In the genomic region with DNA sequence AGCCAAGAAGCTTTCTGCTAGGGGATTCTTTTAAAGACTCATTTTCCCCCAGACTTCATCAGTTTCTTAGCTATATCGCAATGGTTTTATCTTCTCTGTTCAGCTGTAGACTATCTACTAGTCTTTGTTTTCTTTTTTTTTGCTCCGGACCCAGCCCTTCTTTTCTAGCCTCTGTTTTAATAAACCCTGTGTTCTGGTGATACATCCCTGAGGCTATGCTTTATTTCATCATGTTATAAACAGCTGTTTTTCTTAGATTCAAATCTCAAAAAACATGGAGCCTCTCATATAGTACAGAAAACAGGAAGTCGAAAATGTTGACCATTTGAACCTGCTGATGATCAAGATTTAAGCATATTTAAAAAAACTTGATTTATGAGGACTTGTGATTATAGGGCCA, we compare ENCODE assay signal across 1 cellular context.
TF ChIP-seq lines count a peak whose summit lies in the region.

No MANE protein-coding gene starts in this region.

TF ChIP-seq in K562, 482 proteins besides CTCF, POLR2A, EP300 and RAD21 (continued from another document and continues in another):
- TF ChIP-seq, protein P1, sequence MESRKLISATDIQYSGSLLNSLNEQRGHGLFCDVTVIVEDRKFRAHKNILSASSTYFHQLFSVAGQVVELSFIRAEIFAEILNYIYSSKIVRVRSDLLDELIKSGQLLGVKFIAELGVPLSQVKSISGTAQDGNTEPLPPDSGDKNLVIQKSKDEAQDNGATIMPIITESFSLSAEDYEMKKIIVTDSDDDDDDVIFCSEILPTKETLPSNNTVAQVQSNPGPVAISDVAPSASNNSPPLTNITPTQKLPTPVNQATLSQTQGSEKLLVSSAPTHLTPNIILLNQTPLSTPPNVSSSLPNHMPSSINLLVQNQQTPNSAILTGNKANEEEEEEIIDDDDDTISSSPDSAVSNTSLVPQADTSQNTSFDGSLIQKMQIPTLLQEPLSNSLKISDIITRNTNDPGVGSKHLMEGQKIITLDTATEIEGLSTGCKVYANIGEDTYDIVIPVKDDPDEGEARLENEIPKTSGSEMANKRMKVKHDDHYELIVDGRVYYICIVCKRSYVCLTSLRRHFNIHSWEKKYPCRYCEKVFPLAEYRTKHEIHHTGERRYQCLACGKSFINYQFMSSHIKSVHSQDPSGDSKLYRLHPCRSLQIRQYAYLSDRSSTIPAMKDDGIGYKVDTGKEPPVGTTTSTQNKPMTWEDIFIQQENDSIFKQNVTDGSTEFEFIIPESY (CRISPR knock-in tag; IDR thresholded peaks at IDR 0.05): no peak
- TF ChIP-seq RBM22 (IDR thresholded peaks at IDR 0.05; ENCODE audit: low read depth, low read length, poor library complexity, severe bottlenecking): no peak
- TF ChIP-seq PCBP1 (IDR thresholded peaks at IDR 0.05; ENCODE audit: low read depth, low read length, poor library complexity, severe bottlenecking): no peak
- TF ChIP-seq MED1 (CRISPR knock-in tag; IDR thresholded peaks at IDR 0.05; ENCODE audit: borderline replicate concordance): no peak
- TF ChIP-seq, protein P2, sequence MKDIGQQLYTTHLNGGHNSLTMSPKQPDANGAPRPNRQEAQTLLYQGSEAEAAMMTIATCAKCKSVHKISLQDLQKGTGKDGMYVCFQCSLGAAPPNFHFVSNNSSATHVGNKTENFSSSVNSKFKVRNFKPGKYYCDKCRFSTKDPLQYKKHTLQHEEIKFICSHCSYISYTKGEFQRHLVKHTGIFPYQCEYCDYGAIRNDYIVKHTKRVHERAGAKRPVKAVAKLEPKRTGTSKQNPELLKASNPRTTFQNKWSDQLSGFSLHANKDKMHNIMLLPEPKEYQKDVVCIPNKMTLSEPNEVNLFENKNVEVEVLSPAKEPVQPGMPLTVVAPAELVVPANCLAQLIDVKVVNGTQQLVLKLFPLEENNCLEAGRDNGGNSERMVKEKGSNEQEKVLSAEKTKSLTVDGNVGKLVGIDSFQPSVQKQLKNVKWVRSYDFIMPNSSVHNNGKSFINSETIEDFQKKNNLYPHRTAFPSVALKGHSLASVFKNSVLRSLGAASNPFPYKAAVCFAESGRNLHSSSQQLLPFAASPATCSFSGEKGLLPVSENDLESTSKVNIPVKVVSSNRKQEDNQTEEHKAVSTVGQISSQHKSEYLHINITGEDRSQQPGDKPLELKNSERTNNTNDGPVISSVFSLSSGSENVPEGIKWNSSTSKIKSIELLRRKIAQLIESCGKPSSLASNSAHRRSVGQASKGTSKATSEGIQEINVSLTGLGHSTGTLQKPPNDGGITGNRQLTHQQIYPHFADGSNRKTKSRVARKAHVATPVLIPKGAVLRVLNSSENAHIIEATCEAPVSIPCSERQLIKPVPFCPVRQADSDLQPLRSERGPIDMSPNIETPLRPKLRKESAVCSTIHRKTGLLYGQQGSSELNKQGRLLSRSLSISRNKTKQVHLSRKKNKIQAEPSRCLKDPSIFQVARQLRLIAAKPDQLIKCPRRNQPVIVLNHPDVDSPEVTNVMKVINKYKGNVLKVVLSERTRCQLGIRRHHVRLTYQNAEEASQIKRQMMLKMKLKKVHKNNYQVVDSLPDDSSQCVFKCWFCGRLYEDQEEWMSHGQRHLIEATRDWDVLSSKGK (CRISPR knock-in tag; IDR thresholded peaks at IDR 0.05): no peak
- no peak for TF ChIP-seq SNRNP70 (optimal IDR thresholded peaks at IDR 0.05; ENCODE audit: low read depth, low read length)
- 0 out of 2 replicates have a peak, but pooled peaks have one; percentile 40 for TF ChIP-seq KLF16 (IDR thresholded peaks at IDR 0.05)
- no peak for TF ChIP-seq ZNF354B (CRISPR knock-in tag; IDR thresholded peaks at IDR 0.05)
- TF ChIP-seq, protein P3, sequence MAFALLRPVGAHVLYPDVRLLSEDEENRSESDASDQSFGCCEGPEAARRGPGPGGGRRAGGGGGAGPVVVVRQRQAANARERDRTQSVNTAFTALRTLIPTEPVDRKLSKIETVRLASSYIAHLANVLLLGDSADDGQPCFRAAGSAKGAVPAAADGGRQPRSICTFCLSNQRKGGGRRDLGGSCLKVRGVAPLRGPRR (CRISPR knock-in tag; IDR thresholded peaks at IDR 0.05): no peak
- TF ChIP-seq, protein P4, sequence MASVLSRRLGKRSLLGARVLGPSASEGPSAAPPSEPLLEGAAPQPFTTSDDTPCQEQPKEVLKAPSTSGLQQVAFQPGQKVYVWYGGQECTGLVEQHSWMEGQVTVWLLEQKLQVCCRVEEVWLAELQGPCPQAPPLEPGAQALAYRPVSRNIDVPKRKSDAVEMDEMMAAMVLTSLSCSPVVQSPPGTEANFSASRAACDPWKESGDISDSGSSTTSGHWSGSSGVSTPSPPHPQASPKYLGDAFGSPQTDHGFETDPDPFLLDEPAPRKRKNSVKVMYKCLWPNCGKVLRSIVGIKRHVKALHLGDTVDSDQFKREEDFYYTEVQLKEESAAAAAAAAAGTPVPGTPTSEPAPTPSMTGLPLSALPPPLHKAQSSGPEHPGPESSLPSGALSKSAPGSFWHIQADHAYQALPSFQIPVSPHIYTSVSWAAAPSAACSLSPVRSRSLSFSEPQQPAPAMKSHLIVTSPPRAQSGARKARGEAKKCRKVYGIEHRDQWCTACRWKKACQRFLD (CRISPR knock-in tag; IDR thresholded peaks at IDR 0.05): no peak
- no peak for TF ChIP-seq KLF10 (CRISPR knock-in tag; IDR thresholded peaks at IDR 0.05)
- TF ChIP-seq, protein P5, sequence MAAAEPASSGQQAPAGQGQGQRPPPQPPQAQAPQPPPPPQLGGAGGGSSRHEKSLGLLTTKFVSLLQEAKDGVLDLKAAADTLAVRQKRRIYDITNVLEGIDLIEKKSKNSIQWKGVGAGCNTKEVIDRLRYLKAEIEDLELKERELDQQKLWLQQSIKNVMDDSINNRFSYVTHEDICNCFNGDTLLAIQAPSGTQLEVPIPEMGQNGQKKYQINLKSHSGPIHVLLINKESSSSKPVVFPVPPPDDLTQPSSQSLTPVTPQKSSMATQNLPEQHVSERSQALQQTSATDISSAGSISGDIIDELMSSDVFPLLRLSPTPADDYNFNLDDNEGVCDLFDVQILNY (CRISPR knock-in tag; IDR thresholded peaks at IDR 0.05): no peak
- TF ChIP-seq, protein P6, sequence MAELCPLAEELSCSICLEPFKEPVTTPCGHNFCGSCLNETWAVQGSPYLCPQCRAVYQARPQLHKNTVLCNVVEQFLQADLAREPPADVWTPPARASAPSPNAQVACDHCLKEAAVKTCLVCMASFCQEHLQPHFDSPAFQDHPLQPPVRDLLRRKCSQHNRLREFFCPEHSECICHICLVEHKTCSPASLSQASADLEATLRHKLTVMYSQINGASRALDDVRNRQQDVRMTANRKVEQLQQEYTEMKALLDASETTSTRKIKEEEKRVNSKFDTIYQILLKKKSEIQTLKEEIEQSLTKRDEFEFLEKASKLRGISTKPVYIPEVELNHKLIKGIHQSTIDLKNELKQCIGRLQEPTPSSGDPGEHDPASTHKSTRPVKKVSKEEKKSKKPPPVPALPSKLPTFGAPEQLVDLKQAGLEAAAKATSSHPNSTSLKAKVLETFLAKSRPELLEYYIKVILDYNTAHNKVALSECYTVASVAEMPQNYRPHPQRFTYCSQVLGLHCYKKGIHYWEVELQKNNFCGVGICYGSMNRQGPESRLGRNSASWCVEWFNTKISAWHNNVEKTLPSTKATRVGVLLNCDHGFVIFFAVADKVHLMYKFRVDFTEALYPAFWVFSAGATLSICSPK (IDR thresholded peaks at IDR 0.05; ENCODE audit: borderline replicate concordance): no peak
- TF ChIP-seq ZNF79 (CRISPR knock-in tag; IDR thresholded peaks at IDR 0.05; ENCODE audit: low read depth): no peak
- no peak for TF ChIP-seq MTA3 (IDR thresholded peaks at IDR 0.05; ENCODE audit: borderline replicate concordance)
- TF ChIP-seq HNRNPL (IDR thresholded peaks at IDR 0.05; ENCODE audit: low read depth, low read length): no peak
- TF ChIP-seq, protein P7, sequence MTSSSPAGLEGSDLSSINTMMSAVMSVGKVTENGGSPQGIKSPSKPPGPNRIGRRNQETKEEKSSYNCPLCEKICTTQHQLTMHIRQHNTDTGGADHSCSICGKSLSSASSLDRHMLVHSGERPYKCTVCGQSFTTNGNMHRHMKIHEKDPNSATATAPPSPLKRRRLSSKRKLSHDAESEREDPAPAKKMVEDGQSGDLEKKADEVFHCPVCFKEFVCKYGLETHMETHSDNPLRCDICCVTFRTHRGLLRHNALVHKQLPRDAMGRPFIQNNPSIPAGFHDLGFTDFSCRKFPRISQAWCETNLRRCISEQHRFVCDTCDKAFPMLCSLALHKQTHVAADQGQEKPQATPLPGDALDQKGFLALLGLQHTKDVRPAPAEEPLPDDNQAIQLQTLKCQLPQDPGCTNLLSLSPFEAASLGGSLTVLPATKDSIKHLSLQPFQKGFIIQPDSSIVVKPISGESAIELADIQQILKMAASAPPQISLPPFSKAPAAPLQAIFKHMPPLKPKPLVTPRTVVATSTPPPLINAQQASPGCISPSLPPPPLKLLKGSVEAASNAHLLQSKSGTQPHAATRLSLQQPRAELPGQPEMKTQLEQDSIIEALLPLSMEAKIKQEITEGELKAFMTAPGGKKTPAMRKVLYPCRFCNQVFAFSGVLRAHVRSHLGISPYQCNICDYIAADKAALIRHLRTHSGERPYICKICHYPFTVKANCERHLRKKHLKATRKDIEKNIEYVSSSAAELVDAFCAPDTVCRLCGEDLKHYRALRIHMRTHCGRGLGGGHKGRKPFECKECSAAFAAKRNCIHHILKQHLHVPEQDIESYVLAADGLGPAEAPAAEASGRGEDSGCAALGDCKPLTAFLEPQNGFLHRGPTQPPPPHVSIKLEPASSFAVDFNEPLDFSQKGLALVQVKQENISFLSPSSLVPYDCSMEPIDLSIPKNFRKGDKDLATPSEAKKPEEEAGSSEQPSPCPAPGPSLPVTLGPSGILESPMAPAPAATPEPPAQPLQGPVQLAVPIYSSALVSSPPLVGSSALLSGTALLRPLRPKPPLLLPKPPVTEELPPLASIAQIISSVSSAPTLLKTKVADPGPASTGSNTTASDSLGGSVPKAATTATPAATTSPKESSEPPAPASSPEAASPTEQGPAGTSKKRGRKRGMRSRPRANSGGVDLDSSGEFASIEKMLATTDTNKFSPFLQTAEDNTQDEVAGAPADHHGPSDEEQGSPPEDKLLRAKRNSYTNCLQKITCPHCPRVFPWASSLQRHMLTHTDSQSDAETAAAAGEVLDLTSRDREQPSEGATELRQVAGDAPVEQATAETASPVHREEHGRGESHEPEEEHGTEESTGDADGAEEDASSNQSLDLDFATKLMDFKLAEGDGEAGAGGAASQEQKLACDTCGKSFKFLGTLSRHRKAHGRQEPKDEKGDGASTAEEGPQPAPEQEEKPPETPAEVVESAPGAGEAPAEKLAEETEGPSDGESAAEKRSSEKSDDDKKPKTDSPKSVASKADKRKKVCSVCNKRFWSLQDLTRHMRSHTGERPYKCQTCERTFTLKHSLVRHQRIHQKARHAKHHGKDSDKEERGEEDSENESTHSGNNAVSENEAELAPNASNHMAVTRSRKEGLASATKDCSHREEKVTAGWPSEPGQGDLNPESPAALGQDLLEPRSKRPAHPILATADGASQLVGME (CRISPR knock-in tag; IDR thresholded peaks at IDR 0.05): no peak
- TF ChIP-seq GATA2 (CRISPR knock-in tag; IDR thresholded peaks at IDR 0.05): peak; percentile 44; the same call in 1 of the 2 replicates
- no peak for TF ChIP-seq TCF7 (IDR thresholded peaks at IDR 0.05; ENCODE audit: borderline replicate concordance)
- no peak for TF ChIP-seq C11orf30 (IDR thresholded peaks at IDR 0.05; ENCODE audit: low read depth)
- TF ChIP-seq, protein P8, sequence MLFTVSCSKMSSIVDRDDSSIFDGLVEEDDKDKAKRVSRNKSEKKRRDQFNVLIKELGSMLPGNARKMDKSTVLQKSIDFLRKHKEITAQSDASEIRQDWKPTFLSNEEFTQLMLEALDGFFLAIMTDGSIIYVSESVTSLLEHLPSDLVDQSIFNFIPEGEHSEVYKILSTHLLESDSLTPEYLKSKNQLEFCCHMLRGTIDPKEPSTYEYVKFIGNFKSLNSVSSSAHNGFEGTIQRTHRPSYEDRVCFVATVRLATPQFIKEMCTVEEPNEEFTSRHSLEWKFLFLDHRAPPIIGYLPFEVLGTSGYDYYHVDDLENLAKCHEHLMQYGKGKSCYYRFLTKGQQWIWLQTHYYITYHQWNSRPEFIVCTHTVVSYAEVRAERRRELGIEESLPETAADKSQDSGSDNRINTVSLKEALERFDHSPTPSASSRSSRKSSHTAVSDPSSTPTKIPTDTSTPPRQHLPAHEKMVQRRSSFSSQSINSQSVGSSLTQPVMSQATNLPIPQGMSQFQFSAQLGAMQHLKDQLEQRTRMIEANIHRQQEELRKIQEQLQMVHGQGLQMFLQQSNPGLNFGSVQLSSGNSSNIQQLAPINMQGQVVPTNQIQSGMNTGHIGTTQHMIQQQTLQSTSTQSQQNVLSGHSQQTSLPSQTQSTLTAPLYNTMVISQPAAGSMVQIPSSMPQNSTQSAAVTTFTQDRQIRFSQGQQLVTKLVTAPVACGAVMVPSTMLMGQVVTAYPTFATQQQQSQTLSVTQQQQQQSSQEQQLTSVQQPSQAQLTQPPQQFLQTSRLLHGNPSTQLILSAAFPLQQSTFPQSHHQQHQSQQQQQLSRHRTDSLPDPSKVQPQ (CRISPR knock-in tag; IDR thresholded peaks at IDR 0.05; ENCODE audit: borderline replicate concordance): no peak
- no peak for TF ChIP-seq ZNF133 (CRISPR knock-in tag; IDR thresholded peaks at IDR 0.05)
- TF ChIP-seq ZNF384 (IDR thresholded peaks at IDR 0.05; ENCODE audit: low read depth, low read length): peak; percentile 82
- TF ChIP-seq ERF (CRISPR knock-in tag; IDR thresholded peaks at IDR 0.05): no peak
- no peak for TF ChIP-seq U2AF2 (optimal IDR thresholded peaks at IDR 0.05; ENCODE audit: low read depth, low read length)
- peak; percentile 65 for TF ChIP-seq MEIS2 (IDR thresholded peaks at IDR 0.05; ENCODE audit: partially characterized antibody)
- no peak for TF ChIP-seq RB1 (IDR thresholded peaks at IDR 0.05; ENCODE audit: low read depth)
